Comparison of ENCODE assay signal across 8 cellular contexts in genomic region chr10:69337312-69338132, GRCh38. TPM values are rescaled to one million over a fixed set of nuclear protein-coding genes. Genes with fewer than 3 reads are reported as not detected.
DNase-seq lines count a peak whose midpoint lies in the region; ATAC-seq and TF ChIP-seq lines count a peak whose summit lies in the region.

No MANE protein-coding gene starts in this region.

- peaks cover 53% of the 10 kb centered on the region for H3K4me1 Mint-ChIP-seq in memory B cell

- peak overlapping the region; percentile 50 for H3K4me3 ChIP-seq in coronary artery

- peaks cover 12% of the 10 kb centered on the region for H3K36me3 Mint-ChIP-seq in memory B cell

- DNase-seq in DMS53 treated with DMSO at 0.1 percent for 48 hours (lab: John Stamatoyannopoulos, UW; ENCODE audit: unreplicated experiment) (peak; percentile 23), NCI-H2171 treated with DMSO at 0.1 percent for 48 hours (lab: John Stamatoyannopoulos, UW) (peak; percentile 91), coronary artery (ENCODE audit: low spot score) (peak; percentile 89), memory B cell (ENCODE audit: low spot score in 2 of 2) (no peak), occipital lobe (lab: John Stamatoyannopoulos, UW) (no peak)
- DNase-seq in activated CD4-positive, CD25-positive, alpha-beta regulatory T cell treated with anti-CD3 and anti-CD28 coated beads, Interleukin-2, amount 50 U/mL, for 72 hours, result no peak

- peak overlapping the region; percentile 47 for H3K27ac Mint-ChIP-seq in memory B cell

- no peak overlapping the region for H3K4me3 Mint-ChIP-seq in memory B cell

- ATAC-seq in memory B cell (ENCODE audit: low read depth), result no peak
- no peak for ATAC-seq in HG03378 (IDR thresholded peaks at IDR 0.05; ENCODE audit: unreplicated experiment)
- no peak for ATAC-seq in GM21390 (IDR thresholded peaks at IDR 0.05; ENCODE audit: unreplicated experiment)

- no peak for TF ChIP-seq CTCF in coronary artery (IDR thresholded peaks at IDR 0.05)

- peak overlapping the region; percentile 79 to 92 for H3K27ac ChIP-seq in coronary artery

- H3K27me3 Mint-ChIP-seq in memory B cell, result no peaks in the 10 kb centered on the region

- no peaks in the 10 kb centered on the region for H3K9me3 Mint-ChIP-seq in memory B cell

RNA-seq across cellular contexts. Expression of gene HK1, which starts 59.2 kb away (rescaled TPM):
- 98.4 TPM for total RNA-seq in occipital lobe

Comparison
In these comparisons a context has a peak if more than half of its experiments do, and no peak if none do; other contexts are left out.
1. DNase-seq: peak in DMS53 treated with DMSO at 0.1 percent for 48 hours (single experiment), NCI-H2171 treated with DMSO at 0.1 percent for 48 hours (single experiment) and coronary artery (single experiment); none in memory B cell (0 of 2), activated CD4-positive, CD25-positive, alpha-beta regulatory T cell treated with anti-CD3 and anti-CD28 coated beads, Interleukin-2, amount 50 U/mL, for 72 hours (single experiment) and occipital lobe (single experiment).